Comparison of ENCODE assay signal across 9 cellular contexts in the genomic region with DNA sequence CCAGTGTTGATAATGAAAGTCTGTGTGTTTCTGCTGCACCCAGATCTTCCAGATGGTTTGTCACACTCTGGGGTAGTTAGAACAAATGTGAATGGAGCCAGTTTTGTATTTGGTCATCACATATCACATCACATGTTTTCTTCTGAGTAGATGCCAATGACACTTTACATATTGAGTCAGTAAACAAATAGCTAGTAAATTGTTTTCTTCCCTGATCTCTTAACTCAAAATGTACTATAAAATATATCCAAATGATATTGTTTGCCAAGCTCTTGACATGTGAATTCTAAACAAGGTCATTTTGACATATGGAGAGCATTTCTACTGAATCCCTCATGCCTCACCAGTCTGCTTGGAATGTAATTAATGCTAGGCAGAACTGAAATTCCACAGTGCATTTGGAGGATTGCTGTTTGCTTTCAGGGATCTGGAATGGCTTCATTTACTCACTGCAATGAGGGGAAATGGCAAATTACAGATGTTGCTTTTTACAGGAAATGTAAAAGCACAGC. TPM values are rescaled to one million over a fixed set of nuclear protein-coding genes. Genes with fewer than 3 reads are reported as not detected.
DNase-seq lines count a peak whose midpoint lies in the region; ATAC-seq and TF ChIP-seq lines count a peak whose summit lies in the region.
"Had no signal": no experiment of that assay in that cellular context is flagged by ENCODE, and none has a peak within 500 bp of the region (broad histone marks: within the 10 kb centered on the region; RNA-seq: fewer than 3 reads in every experiment).

No MANE protein-coding gene starts in this region.

- TF ChIP-seq CTCF in epithelial cell of proximal tubule (conservative IDR thresholded peaks at IDR 0.05; ENCODE audit: low read depth, low read length) = no peak

- no peak overlapping the region for H3K9ac ChIP-seq in muscle layer of colon (ENCODE audit: low read length)
- H3K9ac ChIP-seq: KMS-11 had no signal

- peak overlapping the region; percentile 50 for H3K27ac ChIP-seq in muscle layer of colon (ENCODE audit: low read depth, low read length)
- H3K27ac ChIP-seq: KMS-11 had no signal

- H3K36me3 ChIP-seq in muscle layer of colon (ENCODE audit: insufficient read depth, low read length) = peaks cover 9% of the 10 kb centered on the region

- H3K4me1 ChIP-seq in muscle layer of colon (ENCODE audit: insufficient read depth, low read length) = peaks cover 49% of the 10 kb centered on the region

- DNase-seq in AG08396 (ENCODE audit: low spot score) (peak; percentile 61), NCI-H1694 treated with DMSO at 0.1 percent for 48 hours (lab: John Stamatoyannopoulos, UW) (peak; percentile 18), epithelial cell of proximal tubule (ENCODE audit: low read depth) (peak; percentile 38), NCI-H128 (lab: John Stamatoyannopoulos, UW; ENCODE audit: unreplicated experiment) (no peak), SIG-M5 treated with dmso at 0.1 percent for 504 hours (lab: John Stamatoyannopoulos, UW; ENCODE audit: unreplicated experiment) (no peak)
- DNase-seq in NK-92 treated with Interleukin-12 subunit alpha and Interleukin-12 subunit beta, amount 100 ng/mL, for 24 hours (lab: John Stamatoyannopoulos, UW) = no peak

- no peaks in the 10 kb centered on the region for H3K27me3 ChIP-seq in muscle layer of colon (ENCODE audit: control insufficient read depth in 1 of 2, insufficient read depth in 2 of 2, low read length in 2 of 2)

- H3K4me3 ChIP-seq in epithelial cell of proximal tubule (ENCODE audit: low read depth, low read length) (no peak overlapping the region), muscle layer of colon (ENCODE audit: low read depth in 1 of 2, low read length in 2 of 2) (no peak overlapping the region)

- no peak for ATAC-seq in HG03469 (IDR thresholded peaks at IDR 0.05; ENCODE audit: unreplicated experiment)

- H3K9me3 ChIP-seq in muscle layer of colon (ENCODE audit: low read length) = no peaks in the 10 kb centered on the region

RNA-seq across cellular contexts. Expression of a gene that starts 45.0 kb away (rescaled TPM):
- 99.5 and 103 TPM in 2 replicates for total RNA-seq in epithelial cell of proximal tubule

RNA-seq across cellular contexts. Expression of a gene that starts 55.9 kb away (rescaled TPM):
- total RNA-seq in epithelial cell of proximal tubule = 10.1 and 12.4 TPM in 2 replicates

Comparison
In these comparisons a context has a peak if more than half of its experiments do, and no peak if none do; other contexts are left out.
1. DNase-seq: peak in AG08396 (single experiment), NCI-H1694 treated with DMSO at 0.1 percent for 48 hours (single experiment) and epithelial cell of proximal tubule (single experiment); none in NCI-H128 (single experiment), SIG-M5 treated with dmso at 0.1 percent for 504 hours (single experiment) and NK-92 treated with Interleukin-12 subunit alpha and Interleukin-12 subunit beta, amount 100 ng/mL, for 24 hours (single experiment).